ENCODE assay signal across 21 cellular contexts in the genomic region with DNA sequence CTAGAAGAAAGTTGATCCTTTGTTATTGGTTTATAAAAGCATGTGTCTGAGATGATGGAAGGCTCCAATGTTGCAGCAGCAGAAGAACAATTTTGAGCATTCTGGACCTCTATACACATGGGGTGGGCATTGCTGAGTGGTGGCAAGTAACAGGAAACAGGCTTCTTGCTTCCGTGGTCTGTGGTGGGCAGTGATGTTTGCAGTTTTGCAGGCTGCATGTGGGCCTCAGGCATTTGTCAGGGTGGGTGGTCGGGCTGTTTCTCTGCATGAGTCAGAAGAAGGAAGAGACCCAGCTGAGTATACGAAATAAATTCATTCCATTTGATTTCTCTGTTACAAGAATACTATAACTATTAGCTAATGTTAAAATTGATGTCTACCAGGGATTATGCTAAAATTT.
DNase-seq lines count a peak whose midpoint lies in the region; ATAC-seq and TF ChIP-seq lines count a peak whose summit lies in the region.
"Had no signal": no experiment of that assay in that cellular context is flagged by ENCODE, and none has a peak within 500 bp of the region (broad histone marks: within the 10 kb centered on the region; RNA-seq: fewer than 3 reads in every experiment).

No MANE protein-coding gene starts in this region.

- H3K27me3 ChIP-seq in heart right ventricle, result no peaks in the 10 kb centered on the region
- no peaks in the 10 kb centered on the region for H3K27me3 ChIP-seq in spleen (replicated peaks in 1 of 7)
- H3K27me3 ChIP-seq: foreskin keratinocyte, neutrophil, sigmoid colon had no signal

- ATAC-seq in heart right ventricle, result no peak
- ATAC-seq: activated CD8-positive, alpha-beta T cell treated with anti-CD3 and anti-CD28 coated beads, Interleukin-2, amount 10 ng/mL, durations not matched to agents 7 days and 5 days; effector memory CD8-positive, alpha-beta T cell; foreskin keratinocyte had no signal

- H3K4me3 Mint-ChIP-seq in nephron progenitor cell, result no peak overlapping the region
- H3K4me3 Mint-ChIP-seq: activated CD8-positive, alpha-beta T cell treated with anti-CD3 and anti-CD28 coated beads, Interleukin-2, amount 10 ng/mL, durations not matched to agents 7 days and 5 days; activated T-helper 1 cell treated with anti-CD3 and anti-CD28 coated beads, Interleukin-12 subunit alpha, Interleukin-12 subunit beta, Interleukin-2, Interleukin-4 antibody, amounts not matched to agents 30 ng/mL and 10 ng/mL and 1 ng/mL, durations not matched to agents 14 hours and 24 hours and 36 hours; central memory CD8-positive, alpha-beta T cell; effector memory CD8-positive, alpha-beta T cell had no signal

- H3K36me3 Mint-ChIP-seq in nephron progenitor cell (ENCODE audit: low read depth), result no peaks in the 10 kb centered on the region

- H3K27ac ChIP-seq in heart right ventricle, result no peak overlapping the region
- no peak overlapping the region for H3K27ac ChIP-seq in spleen
- H3K27ac ChIP-seq: foreskin keratinocyte, neutrophil, sigmoid colon had no signal

- no peaks in the 10 kb centered on the region for H3K36me3 ChIP-seq in heart right ventricle
- no peaks in the 10 kb centered on the region for H3K36me3 ChIP-seq in spleen
- H3K36me3 ChIP-seq: neutrophil, sigmoid colon had no signal

- 54 to 61% methylated on average over 3 of the region's 3 CpGs for WGBS in heart right ventricle, 2 donors
- 14 to 30% (median 22%) methylated on average over 3 of the region's 3 CpGs for whole genome bisulfite sequencing in spleen, 5 donors

- H3K4me1 ChIP-seq in heart right ventricle, result no peaks in the 10 kb centered on the region
- no peaks in the 10 kb centered on the region for H3K4me1 ChIP-seq in spleen
- H3K4me1 ChIP-seq: Caco-2, foreskin keratinocyte, sigmoid colon had no signal

- peak; percentile 12 for DNase-seq in EL
- DNase-seq in fibroblast of peridontal ligament (ENCODE audit: extremely low read depth), result peak; percentile 19
- peak; percentile 13 for DNase-seq in nephron progenitor cell
- no peak for DNase-seq in SHP77 treated with DMSO at 0.1 percent for 48 hours (lab: John Stamatoyannopoulos, UW)
- DNase-seq in heart right ventricle, result no peak
- DNase-seq in spleen, result no peak
- DNase-seq in T1000 (lab: John Stamatoyannopoulos, UW), result no peak
- DNase-seq: activated CD8-positive, alpha-beta T cell treated with anti-CD3 and anti-CD28 coated beads, Interleukin-2, amount 10 ng/mL, durations not matched to agents 7 days and 5 days; Caco-2; effector memory CD8-positive, alpha-beta T cell; foreskin keratinocyte; GOT3; NCI-H1694; NCI-H446; sigmoid colon; stimulated activated CD4-positive, alpha-beta T cell treated with anti-CD3 and anti-CD28 coated beads, Interleukin-4, amount 100 ng/mL, for 1 hour; stimulated activated CD8-positive, alpha-beta memory T cell treated with anti-CD3 and anti-CD28 coated beads, Interleukin-4, amount 100 ng/mL, for 48 hours had no signal

- H3K4me3 ChIP-seq in heart right ventricle (no peak overlapping the region), spleen (no peak overlapping the region)
- H3K4me3 ChIP-seq: sigmoid colon had no signal

- intact Hi-C loops in heart right ventricle (cut with DNase I) (no loop called here), spleen (cut with DNase I; ENCODE audit: low total_unique reads) (no loop called here)

- peaks cover 3% of the 10 kb centered on the region for H3K27me3 Mint-ChIP-seq in nephron progenitor cell (ENCODE audit: low read depth, poor library complexity)
- H3K27me3 Mint-ChIP-seq: central memory CD8-positive, alpha-beta T cell; effector memory CD8-positive, alpha-beta T cell had no signal

- H3K9me3 Mint-ChIP-seq in nephron progenitor cell, result no peaks in the 10 kb centered on the region
- H3K9me3 Mint-ChIP-seq: activated T-helper 1 cell treated with anti-CD3 and anti-CD28 coated beads, Interleukin-12 subunit alpha, Interleukin-12 subunit beta, Interleukin-2, Interleukin-4 antibody, amounts not matched to agents 30 ng/mL and 10 ng/mL and 1 ng/mL, durations not matched to agents 14 hours and 24 hours and 36 hours had no signal

- TF ChIP-seq CTCF in nephron progenitor cell (IDR thresholded peaks at IDR 0.05), result no peak
- TF ChIP-seq CTCF in heart right ventricle (IDR thresholded peaks at IDR 0.05), result no peak
- TF ChIP-seq CTCF in spleen (IDR thresholded peaks at IDR 0.05 in 8 of 11, conservative IDR thresholded peaks at IDR 0.05 in 3 of 11), result no peak

- no peak for TF ChIP-seq POLR2A in spleen (IDR thresholded peaks at IDR 0.05)

- no peaks in the 10 kb centered on the region for H3K9me3 ChIP-seq in heart right ventricle
- H3K9me3 ChIP-seq in spleen, result no peaks in the 10 kb centered on the region
- H3K9me3 ChIP-seq: Caco-2, sigmoid colon had no signal

- no peak overlapping the region for H3K27ac Mint-ChIP-seq in nephron progenitor cell
- H3K27ac Mint-ChIP-seq: activated CD8-positive, alpha-beta T cell treated with anti-CD3 and anti-CD28 coated beads, Interleukin-2, amount 10 ng/mL, durations not matched to agents 7 days and 5 days; activated T-helper 1 cell treated with anti-CD3 and anti-CD28 coated beads, Interleukin-12 subunit alpha, Interleukin-12 subunit beta, Interleukin-2, Interleukin-4 antibody, amounts not matched to agents 30 ng/mL and 10 ng/mL and 1 ng/mL, durations not matched to agents 14 hours and 24 hours and 36 hours; effector memory CD8-positive, alpha-beta T cell had no signal

- peaks cover 6% of the 10 kb centered on the region for H3K4me1 Mint-ChIP-seq in nephron progenitor cell
- H3K4me1 Mint-ChIP-seq: central memory CD8-positive, alpha-beta T cell had no signal

TF ChIP-seq in PFSK-1, 5 proteins besides CTCF, POLR2A, EP300 and RAD21:
- TF ChIP-seq POLR2AphosphoS5 (IDR thresholded peaks at IDR 0.05; ENCODE audit: low read depth, low read length) (no peak), SIN3A (IDR thresholded peaks at IDR 0.05; ENCODE audit: borderline replicate concordance, insufficient read depth, low read length) (no peak), TAF1 (IDR thresholded peaks at IDR 0.05; ENCODE audit: borderline replicate concordance, insufficient read depth, low read length) (no peak), FOXP2 (optimal IDR thresholded peaks at IDR 0.05; ENCODE audit: borderline replicate concordance, extremely low read depth, extremely low read length, insufficient read depth) (peak; percentile 32)
- TF ChIP-seq, protein P1, sequence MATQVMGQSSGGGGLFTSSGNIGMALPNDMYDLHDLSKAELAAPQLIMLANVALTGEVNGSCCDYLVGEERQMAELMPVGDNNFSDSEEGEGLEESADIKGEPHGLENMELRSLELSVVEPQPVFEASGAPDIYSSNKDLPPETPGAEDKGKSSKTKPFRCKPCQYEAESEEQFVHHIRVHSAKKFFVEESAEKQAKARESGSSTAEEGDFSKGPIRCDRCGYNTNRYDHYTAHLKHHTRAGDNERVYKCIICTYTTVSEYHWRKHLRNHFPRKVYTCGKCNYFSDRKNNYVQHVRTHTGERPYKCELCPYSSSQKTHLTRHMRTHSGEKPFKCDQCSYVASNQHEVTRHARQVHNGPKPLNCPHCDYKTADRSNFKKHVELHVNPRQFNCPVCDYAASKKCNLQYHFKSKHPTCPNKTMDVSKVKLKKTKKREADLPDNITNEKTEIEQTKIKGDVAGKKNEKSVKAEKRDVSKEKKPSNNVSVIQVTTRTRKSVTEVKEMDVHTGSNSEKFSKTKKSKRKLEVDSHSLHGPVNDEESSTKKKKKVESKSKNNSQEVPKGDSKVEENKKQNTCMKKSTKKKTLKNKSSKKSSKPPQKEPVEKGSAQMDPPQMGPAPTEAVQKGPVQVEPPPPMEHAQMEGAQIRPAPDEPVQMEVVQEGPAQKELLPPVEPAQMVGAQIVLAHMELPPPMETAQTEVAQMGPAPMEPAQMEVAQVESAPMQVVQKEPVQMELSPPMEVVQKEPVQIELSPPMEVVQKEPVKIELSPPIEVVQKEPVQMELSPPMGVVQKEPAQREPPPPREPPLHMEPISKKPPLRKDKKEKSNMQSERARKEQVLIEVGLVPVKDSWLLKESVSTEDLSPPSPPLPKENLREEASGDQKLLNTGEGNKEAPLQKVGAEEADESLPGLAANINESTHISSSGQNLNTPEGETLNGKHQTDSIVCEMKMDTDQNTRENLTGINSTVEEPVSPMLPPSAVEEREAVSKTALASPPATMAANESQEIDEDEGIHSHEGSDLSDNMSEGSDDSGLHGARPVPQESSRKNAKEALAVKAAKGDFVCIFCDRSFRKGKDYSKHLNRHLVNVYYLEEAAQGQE (IDR thresholded peaks at IDR 0.05; ENCODE audit: insufficient read depth in 1 of 2, low read depth in 2 of 2, low read length in 2 of 2), result no peak

Comparison
In these comparisons a context has a peak if more than half of its experiments do, and no peak if none do; other contexts are left out.
1. DNase-seq: peak in EL (single experiment), fibroblast of peridontal ligament (single experiment) and nephron progenitor cell (single experiment); none in SHP77 treated with DMSO at 0.1 percent for 48 hours (single experiment), heart right ventricle (0 of 2), spleen (single experiment) and T1000 (single experiment).